In genomic region chr3:72118593-72118992, GRCh38 we compare ENCODE assay signal across 23 cellular contexts.
"Had no signal": no experiment of that assay in that cellular context is flagged by ENCODE, and none has a peak within 500 bp of the region (broad histone marks: within the 10 kb centered on the region; RNA-seq: fewer than 3 reads in every experiment).

No MANE protein-coding gene starts in this region.

- ATAC-seq: foreskin keratinocyte, gastrocnemius medialis, left colon, left lobe of liver, left ventricle myocardium superior, lower lobe of right lung, mucosa of descending colon had no signal

- DNase-seq: colonic mucosa; cortex of kidney; dorsolateral prefrontal cortex; effector CD4-positive, alpha-beta T cell; effector memory CD4-positive, alpha-beta T cell; foreskin keratinocyte; gastrocnemius medialis; glutamatergic neuron; head of caudate nucleus; hypothalamus; immature natural killer cell; islet precursor cell; kidney; kidney glomerular epithelial cell; left colon; left ventricle myocardium superior; lower lobe of right lung; mesenchymal stem cell; mucosa of descending colon; naive B cell had no signal

- H3K9me3 ChIP-seq: colonic mucosa, esophagus muscularis mucosa, gastrocnemius medialis, lower lobe of right lung, mucosa of descending colon had no signal

- H3K36me3 ChIP-seq: colonic mucosa, esophagus muscularis mucosa, gastrocnemius medialis, lower lobe of right lung had no signal

- H3K4me3 ChIP-seq: colonic mucosa, dorsolateral prefrontal cortex, esophagus muscularis mucosa, gastrocnemius medialis, hepatocyte, lower lobe of right lung, mucosa of descending colon had no signal

- H3K27me3 ChIP-seq: colonic mucosa, dorsolateral prefrontal cortex, esophagus muscularis mucosa, gastrocnemius medialis, hepatocyte had no signal

- H3K4me1 ChIP-seq: colonic mucosa, lower lobe of right lung had no signal

- H3K27ac ChIP-seq: colonic mucosa, esophagus muscularis mucosa, foreskin keratinocyte, gastrocnemius medialis, hepatocyte, lower lobe of right lung had no signal
